Comparison of ENCODE assay signal across 8 cellular contexts in genomic region chr3:4303187-4304123, GRCh38. TPM values are rescaled to one million over a fixed set of nuclear protein-coding genes. Genes with fewer than 3 reads are reported as not detected.
A peak's percentile ranks its signal among the peaks of the same experiment; 100 is the strongest.
DNase-seq lines count a peak whose midpoint lies in the region; ATAC-seq, FAIRE-seq and TF ChIP-seq lines count a peak whose summit lies in the region.

Gene SETMAR, plus strand, starts transcription at chr3:4303369. Its CDS starts 2 bp downstream, at chr3:4303371.

- peak; percentile 96 for ATAC-seq in foreskin keratinocyte

- peak; percentile 50 for FAIRE-seq in H54 (lab: Jason Lieb, UNC)

- DNase-seq in ELR (ENCODE audit: low read depth): peak; percentile 80
- DNase-seq in H54 (ENCODE audit: insufficient read length, low spot score): peak; percentile 80
- peak; percentile 80 for DNase-seq in LoVo (ENCODE audit: low spot score)
- peak; percentile 92 to 94 for DNase-seq in SJCRH30
- peak; percentile 68 for DNase-seq in activated gamma-delta T cell treated with anti-CD3 and anti-CD28 coated beads, Interleukin-2, amount 50 U/mL, for 16 hours (ENCODE audit: low read depth)
- DNase-seq in foreskin keratinocyte: peak; percentile 45 to 70

- H3K36me3 ChIP-seq in SJCRH30: 0 out of 2 replicates have a peak, but pooled peaks cover 4% of the 10 kb centered on the region
- H3K36me3 ChIP-seq in neuron (ENCODE audit: insufficient read depth, low read length): peaks cover 16% of the 10 kb centered on the region
- no peaks in the 10 kb centered on the region for H3K36me3 ChIP-seq in subcutaneous abdominal adipose tissue (ENCODE audit: control insufficient read depth in 5 of 5, insufficient read depth in 5 of 5, low read length in 5 of 5)

- H3K27me3 ChIP-seq in SJCRH30: no peaks in the 10 kb centered on the region
- no peaks in the 10 kb centered on the region for H3K27me3 ChIP-seq in foreskin keratinocyte
- no peaks in the 10 kb centered on the region for H3K27me3 ChIP-seq in neuron (ENCODE audit: insufficient read depth, low read length)
- no peaks in the 10 kb centered on the region for H3K27me3 ChIP-seq in subcutaneous abdominal adipose tissue (ENCODE audit: control insufficient read depth in 5 of 5, insufficient read depth in 4 of 5, low read length in 5 of 5)

- H3K4me3 ChIP-seq in SJCRH30 (peak within 1 kb of the TSS; percentile 70), neuron (ENCODE audit: low read length) (peak within 1 kb of the TSS; percentile 74), subcutaneous abdominal adipose tissue (ENCODE audit: low read depth in 1 of 5, low read length in 5 of 5) (peak within 1 kb of the TSS; percentile 82 to 98 (median 97))

- peak within 1 kb of the TSS; percentile 79 to 96 (median 90) for H3K9ac ChIP-seq in subcutaneous abdominal adipose tissue (ENCODE audit: low read length in 5 of 5)

- peak within 1 kb of the TSS; percentile 78 for H2AFZ ChIP-seq in neuron (ENCODE audit: low read depth, low read length)

- TF ChIP-seq CTCF in foreskin keratinocyte (conservative IDR thresholded peaks at IDR 0.05): no peak

- peak; percentile 28 for TF ChIP-seq POLR2A in H54 (IDR thresholded peaks at IDR 0.05; ENCODE audit: low read depth, low read length)

- H3K27ac ChIP-seq in SJCRH30 (peak within 1 kb of the TSS; percentile 90), foreskin keratinocyte (peak within 1 kb of the TSS; percentile 93), subcutaneous abdominal adipose tissue (ENCODE audit: low read depth, low read length) (peak within 1 kb of the TSS; percentile 94)

- H3K9me3 ChIP-seq in SJCRH30 (replicated peaks): no peaks in the 10 kb centered on the region
- no peaks in the 10 kb centered on the region for H3K9me3 ChIP-seq in neuron (ENCODE audit: low read length)
- H3K9me3 ChIP-seq in subcutaneous abdominal adipose tissue (ENCODE audit: control insufficient read depth in 5 of 5, low read length in 5 of 5): no peaks in the 10 kb centered on the region

- H3K4me1 ChIP-seq in SJCRH30 (no peaks in the 10 kb centered on the region), foreskin keratinocyte (peaks cover 21% of the 10 kb centered on the region), neuron (ENCODE audit: insufficient read depth, low read length) (peaks cover 8% of the 10 kb centered on the region), subcutaneous abdominal adipose tissue (ENCODE audit: control insufficient read depth in 5 of 5, insufficient read depth in 5 of 5, low read length in 5 of 5) (peaks cover 2 to 53% (median 50%) of the 10 kb centered on the region in 5 donors)

RNA-seq across cellular contexts. Expression of gene SETMAR, which starts in this region (rescaled TPM):
- total RNA-seq in SJCRH30 (2014; rRNA removed; shearing (Covaris generic)): 22.2 and 27.2 TPM in 2 replicates
- 9.8 and 11.5 TPM in 2 replicates for total RNA-seq in foreskin keratinocyte
- polyA plus RNA-seq in foreskin keratinocyte: 8.3 and 9.3 TPM in 2 replicates

Comparison
In these comparisons a context has a peak if more than half of its experiments do, and no peak if none do; other contexts are left out.
1. Peak in every context shown above with its lines: DNase-seq, ATAC-seq, H3K4me3 ChIP-seq and H3K27ac ChIP-seq.